Comparison of ENCODE assay signal across 10 cellular contexts in the genomic region with DNA sequence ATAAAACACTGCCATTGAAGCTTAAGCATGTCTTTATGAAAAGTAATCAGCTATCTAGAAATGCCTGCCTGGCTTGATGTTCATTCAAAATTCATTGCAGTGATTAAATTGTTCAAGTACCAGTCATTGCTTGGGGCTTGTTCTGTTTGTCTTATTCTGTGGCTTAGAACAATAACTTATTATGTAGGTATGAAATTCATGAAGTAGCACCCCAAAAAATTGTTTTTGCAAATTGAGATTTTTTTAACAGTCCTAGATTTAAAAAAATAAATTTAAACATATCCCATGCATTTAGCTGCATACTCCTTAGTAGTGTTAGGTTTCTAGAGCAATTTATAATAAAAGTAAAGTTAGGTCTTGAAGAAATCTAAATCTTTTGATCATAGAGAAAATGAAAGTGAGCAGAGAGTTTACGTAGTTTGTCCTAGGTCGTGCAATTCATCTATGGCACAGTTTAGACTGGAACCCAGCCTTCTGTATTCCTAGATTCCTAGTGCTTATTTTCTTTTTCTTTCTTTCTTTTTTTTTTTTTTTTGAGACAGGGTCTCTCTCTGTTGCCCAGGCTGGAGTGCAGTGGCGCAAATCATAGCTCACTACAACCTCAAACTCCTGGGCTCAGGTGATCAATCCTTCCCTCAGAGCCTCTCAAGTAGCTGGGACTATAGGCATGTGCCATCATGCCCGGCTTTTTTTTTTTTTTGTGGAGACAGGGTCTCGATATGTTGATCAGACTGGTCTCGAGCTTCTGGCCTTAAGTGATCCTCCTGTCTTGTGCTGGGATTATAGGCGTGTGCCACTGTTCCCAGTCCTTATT. TPM values are rescaled to one million over a fixed set of nuclear protein-coding genes. Genes with fewer than 3 reads are reported as not detected.
DNase-seq lines count a peak whose midpoint lies in the region; ATAC-seq and TF ChIP-seq lines count a peak whose summit lies in the region.
"Had no signal": no experiment of that assay in that cellular context is flagged by ENCODE, and none has a peak within 500 bp of the region (broad histone marks: within the 10 kb centered on the region; RNA-seq: fewer than 3 reads in every experiment).

No MANE protein-coding gene starts in this region.

- H3K79me2 ChIP-seq in hepatocyte: peaks cover 86% of the 10 kb centered on the region

- no peak overlapping the region for H2AFZ ChIP-seq in hepatocyte

- intact Hi-C loops in left ventricle myocardium inferior (cut with micrococcal nuclease) (no loop called here), cardiac septum (cut with DNase I) (no loop called here)

- H3K27me3 ChIP-seq in left ventricle myocardium inferior (ENCODE audit: low read depth) (no peaks in the 10 kb centered on the region), hepatocyte (no peaks in the 10 kb centered on the region)

- H3K4me3 ChIP-seq in left ventricle myocardium inferior (peak overlapping the region; percentile 43), hepatocyte (no peak overlapping the region)

- H3K36me3 ChIP-seq in left ventricle myocardium inferior (no peaks in the 10 kb centered on the region), hepatocyte (replicated peaks; ENCODE audit: insufficient read depth, low read depth) (no peaks in the 10 kb centered on the region)

- peak overlapping the region; percentile 83 for H3K4me2 ChIP-seq in hepatocyte

- H3K9me3 ChIP-seq in left ventricle myocardium inferior (replicated peaks) (no peaks in the 10 kb centered on the region), hepatocyte (ENCODE audit: low read depth) (no peaks in the 10 kb centered on the region)

- H3K4me1 ChIP-seq in left ventricle myocardium inferior (peaks cover 92% of the 10 kb centered on the region), hepatocyte (ENCODE audit: insufficient read depth) (peaks cover 21% of the 10 kb centered on the region)

- peaks cover 37% of the 10 kb centered on the region for H4K20me1 ChIP-seq in hepatocyte (ENCODE audit: insufficient read depth, poor library complexity, severe bottlenecking)

- H3K27ac ChIP-seq in left ventricle myocardium inferior (replicated peaks) (no peak overlapping the region), VCaP (peak overlapping the region; percentile 93), hepatocyte (no peak overlapping the region)

- WGBS in hepatocyte (ENCODE audit: low lambda C conversion rate, missing lambda C conversion rate): 89% methylated on average over 7 of the region's 7 CpGs

- DNase-seq in left ventricle myocardium inferior (no peak), cardiac septum (ENCODE audit: low spot score) (no peak), hepatocyte (ENCODE audit: low spot score) (no peak), NCI-H128 (lab: John Stamatoyannopoulos, UW; ENCODE audit: unreplicated experiment) (no peak), activated gamma-delta T cell treated with Interleukin-2 at 50 U/mL for 16 hours (no peak)
- DNase-seq: activated gamma-delta T cell, NCI-H345 had no signal

- ATAC-seq in GM18909 (IDR thresholded peaks at IDR 0.05; ENCODE audit: poor library complexity, unreplicated experiment): no peak
- ATAC-seq in HG03460 (IDR thresholded peaks at IDR 0.05; ENCODE audit: unreplicated experiment): no peak

- TF ChIP-seq CTCF in left ventricle myocardium inferior (IDR thresholded peaks at IDR 0.05; ENCODE audit: borderline replicate concordance): no peak
- TF ChIP-seq CTCF in VCaP (conservative IDR thresholded peaks at IDR 0.05): no peak
- TF ChIP-seq CTCF in hepatocyte (IDR thresholded peaks at IDR 0.05; ENCODE audit: poor library complexity): no peak

- H3K9me2 ChIP-seq in hepatocyte (replicated peaks; ENCODE audit: insufficient read depth): no peaks in the 10 kb centered on the region

RNA-seq across cellular contexts. Expression of a gene that starts 9.3 kb away (rescaled TPM):
- total RNA-seq in left ventricle myocardium inferior (18.1 TPM), cardiac septum (27.8 TPM), hepatocyte (41.9 and 42.2 TPM in 2 replicates)
- polyA plus RNA-seq in hepatocyte: 17.9 and 19.3 TPM in 2 replicates

RNA-seq across cellular contexts. Expression of a gene that starts 9.4 kb away (rescaled TPM):
- total RNA-seq in left ventricle myocardium inferior (17.9 TPM), cardiac septum (10.9 TPM), hepatocyte (5.9 and 7.6 TPM in 2 replicates)
- polyA plus RNA-seq in hepatocyte: 2.9 and 3.1 TPM in 2 replicates
